8 cellular contexts compared by ENCODE assay signal in genomic region chr21:39788383-39788782, GRCh38.
DNase-seq lines count a peak whose midpoint lies in the region; TF ChIP-seq lines count a peak whose summit lies in the region.

No MANE protein-coding gene starts in this region.

- H3K27me3 Mint-ChIP-seq in nephron progenitor cell (ENCODE audit: low read depth, poor library complexity): peaks cover 8% of the 10 kb centered on the region

- in situ Hi-C loops in KBM-7 (cut with MboI; ENCODE audit: low pct_unique_long_range_greater_than_20kb, low sequenced_read_pairs): no loop called here

- peaks cover 43% of the 10 kb centered on the region for H3K9me3 Mint-ChIP-seq in nephron progenitor cell

- H3K27ac Mint-ChIP-seq in nephron progenitor cell: no peak overlapping the region

- H3K4me1 Mint-ChIP-seq in nephron progenitor cell: peaks cover 15% of the 10 kb centered on the region

- no peak overlapping the region for H3K27ac ChIP-seq in RWPE1

- TF ChIP-seq CTCF in AG04449 (IDR thresholded peaks at IDR 0.05; ENCODE audit: insufficient read depth, low read length, missing control alignments) (peak; percentile 71), RWPE1 (conservative IDR thresholded peaks at IDR 0.05; ENCODE audit: low read depth) (peak; percentile 89), nephron progenitor cell (IDR thresholded peaks at IDR 0.05) (peak; percentile 87)

- POLR2A ChIA-PET in AG04449 (lab: Yijun Ruan, JAX): no interaction called here
- POLR2A ChIA-PET in RWPE1 (lab: Yijun Ruan, JAX; ENCODE audit: low non-redundant PET): no interaction called here

- peaks cover 10% of the 10 kb centered on the region for H3K36me3 Mint-ChIP-seq in nephron progenitor cell (ENCODE audit: low read depth)

- H3K4me3 ChIP-seq in AG04449 (ENCODE audit: low read depth, low read length): no peak overlapping the region

- H3K4me3 Mint-ChIP-seq in nephron progenitor cell: peak overlapping the region; percentile 58

- DNase-seq in AG04449 (ENCODE audit: low read depth, low spot score) (peak; percentile 5), KBM-7 (peak; percentile 11), RWPE1 (ENCODE audit: low spot score) (peak; percentile 80), fibroblast of peridontal ligament (ENCODE audit: extremely low read depth) (peak; percentile 0), nephron progenitor cell (peak; percentile 83), GF-D8 (lab: John Stamatoyannopoulos, UW) (no peak), T-helper 2 cell (no peak)
- no peak for DNase-seq in activated T-cell treated with anti-CD3 and anti-CD28 coated beads, Interleukin-2, amount 50 U/mL, for 48 hours

- CTCF ChIA-PET in AG04449 (lab: Yijun Ruan, JAX) (interaction anchor here (1.2 to 3.5 kb wide), 5 partner anchors 9 to 1346 kb away, joined by 3 to 40 read pairs (median 3); no protein-coding TSS in a partner anchor), RWPE1 (lab: Yijun Ruan, JAX) (interaction anchor here (0.5 to 0.6 kb wide), 2 partner anchors 46 to 1588 kb away, joined by 3 read pairs; no protein-coding TSS in a partner anchor)

Comparison
In these comparisons a context has a peak if more than half of its experiments do, and no peak if none do; other contexts are left out.
1. DNase-seq: peak in AG04449 (single experiment), KBM-7 (single experiment), RWPE1 (single experiment), fibroblast of peridontal ligament (single experiment) and nephron progenitor cell (single experiment); none in GF-D8 (single experiment), T-helper 2 cell (0 of 5) and activated T-cell treated with anti-CD3 and anti-CD28 coated beads, Interleukin-2, amount 50 U/mL, for 48 hours (0 of 2).
2. Peak in every context shown above with its lines, with median percentiles within 50 percentile points of each other: CTCF ChIP-seq.